In genomic region chr12:70270108-70270507, GRCh38 we compare ENCODE assay signal across 27 cellular contexts.
"Had no signal": no experiment of that assay in that cellular context is flagged by ENCODE, and none has a peak within 500 bp of the region (broad histone marks: within the 10 kb centered on the region; RNA-seq: fewer than 3 reads in every experiment).

No MANE protein-coding gene starts in this region.

- H3K9me3 Mint-ChIP-seq: effector memory CD8-positive, alpha-beta T cell had no signal

- H3K4me3 ChIP-seq: adrenal gland, body of pancreas, gastrocnemius medialis, neural progenitor cell, right atrium auricular region, spleen, tibial nerve had no signal

- H3K27me3 ChIP-seq: adrenal gland, body of pancreas, gastrocnemius medialis, neural progenitor cell, right atrium auricular region, spleen, tibial nerve had no signal

- DNase-seq: activated CD4-positive, alpha-beta T cell treated with anti-CD3 and anti-CD28 coated beads for 48 hours; activated CD4-positive, alpha-beta T cell treated with anti-CD3 and anti-CD28 coated beads, Interleukin-2, amount 50 U/mL, for 48 hours; activated CD8-positive, alpha-beta memory T cell treated with anti-CD3 and anti-CD28 coated beads for 24 hours; activated effector memory CD4-positive, alpha-beta T cell treated with Interleukin-2 at 50 U/mL for 16 hours; activated naive CD4-positive, alpha-beta T cell treated with Interleukin-2 at 50 U/mL for 16 hours; adrenal gland; aorta; body of pancreas; cortex of kidney; effector memory CD8-positive, alpha-beta T cell; erythroblast; gastrocnemius medialis; hippocampal formation; left cardiac atrium; naive B cell; occipital lobe; spleen; stimulated activated naive CD4-positive, alpha-beta T cell; WERI-Rb-1 had no signal

- H2AFZ ChIP-seq: neural progenitor cell had no signal

- H3K4me3 Mint-ChIP-seq: activated naive CD8-positive, alpha-beta T cell; mesothelial cell of epicardium; naive B cell; neural progenitor cell had no signal

- H3K36me3 ChIP-seq: adrenal gland, gastrocnemius medialis, neural progenitor cell, right atrium auricular region, spleen, tibial nerve, WERI-Rb-1 had no signal

- ATAC-seq: activated CD4-positive, CD25-positive, alpha-beta regulatory T cell treated with anti-CD3 and anti-CD28 coated beads, Interleukin-2, amount 50 U/mL, for 24 hours; effector memory CD8-positive, alpha-beta T cell; gastrocnemius medialis; left cardiac atrium had no signal

- H3K27ac Mint-ChIP-seq: activated naive CD8-positive, alpha-beta T cell; neural progenitor cell had no signal

- H3K27ac ChIP-seq: adrenal gland, gastrocnemius medialis, neural progenitor cell, right atrium auricular region, spleen, tibial nerve, WERI-Rb-1 had no signal

- FAIRE-seq: keratinocyte, TTC549 had no signal

- H3K9me3 ChIP-seq: adrenal gland, body of pancreas, gastrocnemius medialis, right atrium auricular region, spleen, tibial nerve had no signal

- H3K9ac ChIP-seq: neural progenitor cell had no signal

- H3K4me1 Mint-ChIP-seq: neural progenitor cell had no signal

- H3K27me3 Mint-ChIP-seq: activated naive CD8-positive, alpha-beta T cell; effector memory CD8-positive, alpha-beta T cell; naive B cell had no signal
